Comparison of ENCODE assay signal across 2 cellular contexts in the genomic region with DNA sequence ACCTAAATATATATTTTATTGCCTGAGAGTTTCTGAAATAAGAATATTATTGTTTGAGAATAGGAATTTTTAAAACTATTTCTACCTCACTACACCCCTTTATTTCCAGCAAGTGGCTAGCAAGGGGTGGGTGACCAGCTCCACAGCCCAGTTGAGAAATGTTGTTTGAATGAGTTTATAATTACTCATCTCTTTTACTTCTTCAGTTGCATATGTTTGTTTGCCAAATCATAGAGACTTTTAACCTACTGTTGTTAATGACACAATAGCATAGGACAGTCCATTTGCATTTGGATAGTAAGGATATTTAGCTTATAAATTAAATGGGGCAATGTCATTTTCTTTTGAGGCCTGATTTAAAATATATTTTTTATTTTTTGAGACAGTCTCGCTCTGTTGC.
TF ChIP-seq lines count a peak whose summit lies in the region.

No MANE protein-coding gene starts in this region.

TF ChIP-seq in K562, 482 proteins besides CTCF, POLR2A, EP300 and RAD21 (continued from another document):
- 0 out of 2 replicates have a peak, but pooled peaks have one; percentile 16 for TF ChIP-seq NFRKB (IDR thresholded peaks at IDR 0.05; ENCODE audit: low read depth)

TF ChIP-seq in GM12891, 5 proteins besides CTCF, POLR2A, EP300 and RAD21 (continued from another document):
- TF ChIP-seq TAF1 (IDR thresholded peaks at IDR 0.05; ENCODE audit: low read depth, low read length) (no peak), PAX5 (IDR thresholded peaks at IDR 0.05; ENCODE audit: insufficient read depth, low read length, severe bottlenecking) (no peak), POLR2AphosphoS5 (IDR thresholded peaks at IDR 0.05; ENCODE audit: low read depth, low read length) (no peak)
